In genomic region chr2:74529357-74530238, GRCh38 we compare ENCODE assay signal across 8 cellular contexts. TPM values are rescaled to one million over a fixed set of nuclear protein-coding genes. Genes with fewer than 3 reads are reported as not detected.
DNase-seq lines count a peak whose midpoint lies in the region; ATAC-seq and TF ChIP-seq lines count a peak whose summit lies in the region.

Gene AUP1, minus strand, starts transcription at chr2:74529706. Its CDS starts 77 bp downstream, at chr2:74529629.
Gene HTRA2, plus strand, starts transcription at chr2:74529933. Its CDS starts 74 bp downstream, at chr2:74530007.

- H3K36me3 Mint-ChIP-seq in activated naive CD4-positive, alpha-beta T cell treated with anti-CD3 and anti-CD28 coated beads, Interleukin-2, amount 50 U/mL, for 24 hours: peaks cover 37% of the 10 kb centered on the region

- H3K4me3 Mint-ChIP-seq in activated naive CD4-positive, alpha-beta T cell treated with anti-CD3 and anti-CD28 coated beads, Interleukin-2, amount 50 U/mL, for 24 hours: peak within 1 kb of the TSS; percentile 90

- peaks cover 36% of the 10 kb centered on the region for H3K4me1 Mint-ChIP-seq in activated naive CD4-positive, alpha-beta T cell treated with anti-CD3 and anti-CD28 coated beads, Interleukin-2, amount 50 U/mL, for 24 hours

- peak within 1 kb of the TSS; percentile 80 for H3K27ac ChIP-seq in temporal lobe (ENCODE audit: low read depth, low read length)

- H3K27me3 Mint-ChIP-seq in activated naive CD4-positive, alpha-beta T cell treated with anti-CD3 and anti-CD28 coated beads, Interleukin-2, amount 50 U/mL, for 24 hours: no peaks in the 10 kb centered on the region

- H3K9me3 Mint-ChIP-seq in activated naive CD4-positive, alpha-beta T cell treated with anti-CD3 and anti-CD28 coated beads, Interleukin-2, amount 50 U/mL, for 24 hours: no peaks in the 10 kb centered on the region

- peak within 1 kb of the TSS; percentile 94 for H3K27ac Mint-ChIP-seq in activated naive CD4-positive, alpha-beta T cell treated with anti-CD3 and anti-CD28 coated beads, Interleukin-2, amount 50 U/mL, for 24 hours

- peak; percentile 99 for DNase-seq in GM04504 (ENCODE audit: low read depth)
- DNase-seq in NCI-H1092 (lab: John Stamatoyannopoulos, UW): peak; percentile 93
- DNase-seq in globus pallidus (ENCODE audit: low spot score): peak; percentile 98
- peak; percentile 99 for DNase-seq in occipital lobe (lab: John Stamatoyannopoulos, UW)

- ATAC-seq in HG02571 (IDR thresholded peaks at IDR 0.05; ENCODE audit: unreplicated experiment) (peak; percentile 76), SK-N-SH treated with all-trans-retinoic acid at 6 μM for 48 hours (peak; percentile 94)

TF ChIP-seq in SK-N-SH treated with all-trans-retinoic acid at 6 μM for 48 hours, 23 proteins besides CTCF, POLR2A, EP300 and RAD21:
- TF ChIP-seq ZNF565 (CRISPR knock-in tag; conservative IDR thresholded peaks at IDR 0.05; ENCODE audit: low read depth) (no peak), GLIS3 (CRISPR knock-in tag; IDR thresholded peaks at IDR 0.05) (0 out of 2 replicates have a peak, but pooled peaks have one; percentile 40)

RNA-seq across cellular contexts. Expression of gene AUP1, which starts in this region (rescaled TPM):
- total RNA-seq in occipital lobe (40.4 TPM), temporal lobe (36.1 TPM)

RNA-seq across cellular contexts. Expression of gene HTRA2, which starts in this region (rescaled TPM):
- 56.3 TPM for total RNA-seq in occipital lobe
- 36.6 TPM for total RNA-seq in temporal lobe

Comparison
In these comparisons a context has a peak if more than half of its experiments do, and no peak if none do; other contexts are left out.
1. Peak in every context shown above with its lines: DNase-seq, ATAC-seq and H3K27ac ChIP-seq.